In the genomic region with DNA sequence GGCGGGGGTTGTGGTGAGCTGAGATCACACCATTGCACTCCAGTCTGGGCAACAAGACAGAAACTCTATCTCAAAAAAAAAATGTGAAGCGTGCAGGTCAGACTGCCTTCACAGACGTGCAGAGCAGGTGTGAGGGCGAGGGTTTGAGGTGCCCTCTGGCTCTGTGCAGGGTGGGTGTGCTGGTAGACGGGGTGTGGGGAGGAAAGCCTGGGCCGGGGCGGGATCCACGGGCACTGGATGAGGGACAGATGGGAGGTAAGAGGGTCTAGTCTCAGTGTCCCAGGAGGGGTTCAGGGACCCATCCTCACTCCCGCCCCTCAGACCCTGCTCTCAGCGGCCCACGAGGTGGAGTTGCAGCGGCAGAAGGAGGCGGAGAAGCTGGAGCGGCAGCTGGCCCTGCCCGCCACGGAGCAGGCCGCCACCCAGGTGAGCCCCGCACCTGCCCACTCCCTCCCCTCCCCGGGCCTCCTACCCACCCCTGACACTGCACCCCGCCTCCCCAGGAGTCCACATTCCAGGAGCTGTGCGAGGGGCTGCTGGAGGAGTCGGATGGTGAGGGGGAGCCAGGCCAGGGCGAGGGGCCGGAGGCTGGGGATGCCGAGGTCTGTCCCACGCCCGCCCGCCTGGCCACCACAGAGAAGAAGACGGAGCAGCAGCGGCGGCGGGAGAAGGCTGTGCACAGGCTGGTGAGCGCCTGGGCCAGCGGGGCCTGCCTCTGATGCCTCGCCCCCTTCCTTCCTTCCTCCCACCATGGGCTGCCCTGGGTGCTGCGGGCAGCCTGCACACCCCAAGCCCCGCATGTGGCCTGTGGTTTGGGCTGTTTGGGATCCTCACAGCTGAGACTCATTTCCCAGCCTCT, we compare ENCODE assay signal across 2 cellular contexts.
TF ChIP-seq lines count a peak whose summit lies in the region.

No MANE protein-coding gene starts in this region.

TF ChIP-seq in GM23338, 12 proteins besides CTCF, POLR2A, EP300 and RAD21 (continues in another document):
- no peak for TF ChIP-seq ZNF331 (CRISPR knock-in tag; IDR thresholded peaks at IDR 0.05; ENCODE audit: low read depth)
- no peak for TF ChIP-seq CREB1 (CRISPR knock-in tag; IDR thresholded peaks at IDR 0.05; ENCODE audit: low read depth)
- TF ChIP-seq JUNB (IDR thresholded peaks at IDR 0.05; ENCODE audit: unreplicated experiment), result no peak
- TF ChIP-seq POLR2AphosphoS5 (IDR thresholded peaks at IDR 0.05; ENCODE audit: low read depth), result no peak
- no peak for TF ChIP-seq EZH2phosphoT487 (IDR thresholded peaks at IDR 0.05; ENCODE audit: unreplicated experiment)
- no peak for TF ChIP-seq ZNF114 (CRISPR knock-in tag; IDR thresholded peaks at IDR 0.05)
- no peak for TF ChIP-seq EZH2 (IDR thresholded peaks at IDR 0.05; ENCODE audit: low read depth, unreplicated experiment)
- no peak for TF ChIP-seq STAT1 (IDR thresholded peaks at IDR 0.05; ENCODE audit: unreplicated experiment)
- TF ChIP-seq, protein P1, sequence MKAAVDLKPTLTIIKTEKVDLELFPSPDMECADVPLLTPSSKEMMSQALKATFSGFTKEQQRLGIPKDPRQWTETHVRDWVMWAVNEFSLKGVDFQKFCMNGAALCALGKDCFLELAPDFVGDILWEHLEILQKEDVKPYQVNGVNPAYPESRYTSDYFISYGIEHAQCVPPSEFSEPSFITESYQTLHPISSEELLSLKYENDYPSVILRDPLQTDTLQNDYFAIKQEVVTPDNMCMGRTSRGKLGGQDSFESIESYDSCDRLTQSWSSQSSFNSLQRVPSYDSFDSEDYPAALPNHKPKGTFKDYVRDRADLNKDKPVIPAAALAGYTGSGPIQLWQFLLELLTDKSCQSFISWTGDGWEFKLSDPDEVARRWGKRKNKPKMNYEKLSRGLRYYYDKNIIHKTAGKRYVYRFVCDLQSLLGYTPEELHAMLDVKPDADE (IDR thresholded peaks at IDR 0.05), result no peak
- TF ChIP-seq REST (IDR thresholded peaks at IDR 0.05; ENCODE audit: unreplicated experiment), result no peak

TF ChIP-seq in SK-N-SH, 30 proteins besides CTCF, POLR2A, EP300 and RAD21:
- no peak for TF ChIP-seq FOXJ3 (CRISPR knock-in tag; IDR thresholded peaks at IDR 0.05)
